1 cellular context compared by ENCODE assay signal in the genomic region with DNA sequence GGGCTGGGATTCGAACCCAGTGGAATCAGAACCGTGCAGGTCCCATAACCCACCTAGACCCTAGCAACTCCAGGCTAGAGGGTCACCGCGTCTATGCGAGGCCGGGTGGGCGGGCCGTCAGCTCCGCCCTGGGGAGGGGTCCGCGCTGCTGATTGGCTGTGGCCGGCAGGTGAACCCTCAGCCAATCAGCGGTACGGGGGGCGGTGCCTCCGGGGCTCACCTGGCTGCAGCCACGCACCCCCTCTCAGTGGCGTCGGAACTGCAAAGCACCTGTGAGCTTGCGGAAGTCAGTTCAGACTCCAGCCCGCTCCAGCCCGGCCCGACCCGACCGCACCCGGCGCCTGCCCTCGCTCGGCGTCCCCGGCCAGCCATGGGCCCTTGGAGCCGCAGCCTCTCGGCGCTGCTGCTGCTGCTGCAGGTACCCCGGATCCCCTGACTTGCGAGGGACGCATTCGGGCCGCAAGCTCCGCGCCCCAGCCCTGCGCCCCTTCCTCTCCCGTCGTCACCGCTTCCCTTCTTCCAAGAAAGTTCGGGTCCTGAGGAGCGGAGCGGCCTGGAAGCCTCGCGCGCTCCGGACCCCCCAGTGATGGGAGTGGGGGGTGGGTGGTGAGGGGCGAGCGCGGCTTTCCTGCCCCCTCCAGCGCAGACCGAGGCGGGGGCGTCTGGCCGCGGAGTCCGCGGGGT.
TF ChIP-seq lines count a peak whose summit lies in the region.

Gene CDH1, plus strand, starts transcription at position 247 of the 684 bp plus-strand sequence. Its CDS starts 124 bp downstream, at position 371.

TF ChIP-seq in SK-N-SH, 30 proteins besides CTCF, POLR2A, EP300 and RAD21 (continued from another document):
- TF ChIP-seq REST (IDR thresholded peaks at IDR 0.05; ENCODE audit: low read depth, low read length) = no peak
- no peak for TF ChIP-seq PBX3 (IDR thresholded peaks at IDR 0.05)
- TF ChIP-seq, protein P1, sequence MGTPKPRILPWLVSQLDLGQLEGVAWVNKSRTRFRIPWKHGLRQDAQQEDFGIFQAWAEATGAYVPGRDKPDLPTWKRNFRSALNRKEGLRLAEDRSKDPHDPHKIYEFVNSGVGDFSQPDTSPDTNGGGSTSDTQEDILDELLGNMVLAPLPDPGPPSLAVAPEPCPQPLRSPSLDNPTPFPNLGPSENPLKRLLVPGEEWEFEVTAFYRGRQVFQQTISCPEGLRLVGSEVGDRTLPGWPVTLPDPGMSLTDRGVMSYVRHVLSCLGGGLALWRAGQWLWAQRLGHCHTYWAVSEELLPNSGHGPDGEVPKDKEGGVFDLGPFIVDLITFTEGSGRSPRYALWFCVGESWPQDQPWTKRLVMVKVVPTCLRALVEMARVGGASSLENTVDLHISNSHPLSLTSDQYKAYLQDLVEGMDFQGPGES (IDR thresholded peaks at IDR 0.05; ENCODE audit: low read depth, low read length) = no peak
- TF ChIP-seq SIN3A (IDR thresholded peaks at IDR 0.05; ENCODE audit: borderline replicate concordance, low read depth, low read length) = no peak
- TF ChIP-seq, protein P2, sequence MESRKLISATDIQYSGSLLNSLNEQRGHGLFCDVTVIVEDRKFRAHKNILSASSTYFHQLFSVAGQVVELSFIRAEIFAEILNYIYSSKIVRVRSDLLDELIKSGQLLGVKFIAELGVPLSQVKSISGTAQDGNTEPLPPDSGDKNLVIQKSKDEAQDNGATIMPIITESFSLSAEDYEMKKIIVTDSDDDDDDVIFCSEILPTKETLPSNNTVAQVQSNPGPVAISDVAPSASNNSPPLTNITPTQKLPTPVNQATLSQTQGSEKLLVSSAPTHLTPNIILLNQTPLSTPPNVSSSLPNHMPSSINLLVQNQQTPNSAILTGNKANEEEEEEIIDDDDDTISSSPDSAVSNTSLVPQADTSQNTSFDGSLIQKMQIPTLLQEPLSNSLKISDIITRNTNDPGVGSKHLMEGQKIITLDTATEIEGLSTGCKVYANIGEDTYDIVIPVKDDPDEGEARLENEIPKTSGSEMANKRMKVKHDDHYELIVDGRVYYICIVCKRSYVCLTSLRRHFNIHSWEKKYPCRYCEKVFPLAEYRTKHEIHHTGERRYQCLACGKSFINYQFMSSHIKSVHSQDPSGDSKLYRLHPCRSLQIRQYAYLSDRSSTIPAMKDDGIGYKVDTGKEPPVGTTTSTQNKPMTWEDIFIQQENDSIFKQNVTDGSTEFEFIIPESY (IDR thresholded peaks at IDR 0.05; ENCODE audit: borderline replicate concordance, low read depth) = no peak
- TF ChIP-seq MXI1 (IDR thresholded peaks at IDR 0.05; ENCODE audit: low read depth, low read length) = no peak
- TF ChIP-seq MEF2A (IDR thresholded peaks at IDR 0.05; ENCODE audit: borderline replicate concordance, low read depth) = no peak
- no peak for TF ChIP-seq NFIC (IDR thresholded peaks at IDR 0.05; ENCODE audit: borderline replicate concordance)
- TF ChIP-seq GABPA (IDR thresholded peaks at IDR 0.05; ENCODE audit: low read depth) = no peak
- no peak for TF ChIP-seq EZH2phosphoT487 (IDR thresholded peaks at IDR 0.05; ENCODE audit: borderline replicate concordance, low read depth)
